8 cellular contexts compared by ENCODE assay signal in the genomic region with DNA sequence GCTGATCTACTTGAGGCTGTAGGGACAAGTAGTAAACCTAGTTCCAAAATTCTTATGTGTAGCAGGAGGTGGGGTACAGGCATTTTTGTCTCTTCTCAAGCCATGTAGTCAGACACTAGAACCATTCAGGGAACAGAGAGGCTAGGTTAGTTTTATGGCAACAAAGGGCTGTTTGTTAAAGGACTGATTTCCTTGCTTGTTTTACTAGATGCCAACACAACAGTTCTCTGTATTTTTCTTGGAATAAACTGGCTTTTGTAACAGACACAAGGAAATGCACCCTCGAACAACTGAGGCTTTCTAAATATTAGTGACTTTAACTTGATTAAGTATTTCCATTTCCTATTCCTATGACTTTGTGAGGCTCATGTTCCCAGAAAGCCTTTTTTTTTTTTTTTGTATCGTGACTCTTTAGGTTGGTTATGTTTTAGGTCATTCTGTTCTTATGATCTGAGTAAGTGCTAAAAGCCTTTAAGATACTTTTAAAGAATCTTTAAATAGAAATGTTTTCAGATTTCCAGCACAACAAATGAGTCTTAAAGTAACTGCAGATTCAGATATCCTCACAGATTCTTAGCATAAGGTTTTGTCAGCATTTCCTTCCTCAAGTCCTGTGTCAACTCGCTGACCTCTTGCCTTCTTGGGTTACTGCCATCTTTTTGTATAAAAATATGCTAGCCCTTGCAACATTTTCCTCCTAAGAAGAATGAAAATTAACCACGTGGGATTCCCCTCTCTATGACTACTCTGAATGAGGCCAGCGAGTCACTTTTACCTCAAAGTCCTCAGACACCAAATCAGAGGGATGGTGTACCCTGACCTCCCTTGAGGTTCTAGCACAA.
DNase-seq lines count a peak whose midpoint lies in the region; ATAC-seq and TF ChIP-seq lines count a peak whose summit lies in the region.
"Had no signal": no experiment of that assay in that cellular context is flagged by ENCODE, and none has a peak within 500 bp of the region (broad histone marks: within the 10 kb centered on the region; RNA-seq: fewer than 3 reads in every experiment).

No MANE protein-coding gene starts in this region.

- ATAC-seq in GM18909 (IDR thresholded peaks at IDR 0.05; ENCODE audit: poor library complexity, unreplicated experiment) (peak; percentile 45), thoracic aorta (ENCODE audit: insufficient number of reproducible peaks, low FRiP score, low read depth) (peak; percentile 94), GM21528 (IDR thresholded peaks at IDR 0.05; ENCODE audit: low FRiP score, unreplicated experiment) (no peak)

- no peaks in the 10 kb centered on the region for H3K36me3 ChIP-seq in thoracic aorta

- TF ChIP-seq CTCF in astrocyte of the cerebellum (IDR thresholded peaks at IDR 0.05; ENCODE audit: low read depth, low read length, missing control alignments) = no peak
- no peak for TF ChIP-seq CTCF in thoracic aorta (IDR thresholded peaks at IDR 0.05)

- in situ Hi-C loops in astrocyte of the cerebellum (cut with HindIII; ENCODE audit: low sequenced_read_pairs) = no loop called here

- H3K27me3 ChIP-seq in thoracic aorta (replicated peaks; ENCODE audit: insufficient read depth) = no peaks in the 10 kb centered on the region

- H3K27ac ChIP-seq in thoracic aorta = peak overlapping the region; percentile 27 to 45
- H3K27ac ChIP-seq: SK-N-MC had no signal

- DNase-seq in HS-5 (ENCODE audit: low read depth) (peak; percentile 90), astrocyte of the cerebellum (ENCODE audit: low read depth) (peak; percentile 69), left kidney (ENCODE audit: low read depth, low spot score) (peak; percentile 36), thoracic aorta (ENCODE audit: low spot score) (no peak), NCI-H526 treated with DMSO at 0.1 percent for 48 hours (lab: John Stamatoyannopoulos, UW) (no peak)

- peaks cover 16 to 21% of the 10 kb centered on the region in 2 donors for H3K4me1 ChIP-seq in thoracic aorta (ENCODE audit: control insufficient read depth in 1 of 2, low read depth in 2 of 2)

- H3K4me3 ChIP-seq in astrocyte of the cerebellum (ENCODE audit: low read depth, low read length) (no peak overlapping the region), thoracic aorta (no peak overlapping the region)
- H3K4me3 ChIP-seq: SK-N-MC had no signal

- H3K9me3 ChIP-seq in thoracic aorta = no peaks in the 10 kb centered on the region

Comparison
In these comparisons a context has a peak if more than half of its experiments do, and no peak if none do; other contexts are left out.
1. DNase-seq: peak in HS-5 (single experiment), astrocyte of the cerebellum (single experiment) and left kidney (single experiment); none in thoracic aorta (single experiment) and NCI-H526 treated with DMSO at 0.1 percent for 48 hours (single experiment).